Comparison of ENCODE assay signal across 14 cellular contexts in genomic region chr14:68391292-68392014, GRCh38.
A peak's percentile ranks its signal among the peaks of the same experiment; 100 is the strongest.
DNase-seq lines count a peak whose midpoint lies in the region; ATAC-seq and TF ChIP-seq lines count a peak whose summit lies in the region.
"Had no signal": no experiment of that assay in that cellular context is flagged by ENCODE, and none has a peak within 500 bp of the region (broad histone marks: within the 10 kb centered on the region; RNA-seq: fewer than 3 reads in every experiment).

No MANE protein-coding gene starts in this region.

- no peaks in the 10 kb centered on the region for H3K9me3 ChIP-seq in effector memory CD4-positive, alpha-beta T cell (ENCODE audit: control insufficient read depth, low read length)
- H3K9me3 ChIP-seq: HAP-1 had no signal

- no peak overlapping the region for H3K4me3 ChIP-seq in BJ (ENCODE audit: low read depth, low read length)
- H3K4me3 ChIP-seq in skin epidermis, result no peak overlapping the region
- no peak overlapping the region for H3K4me3 ChIP-seq in effector memory CD4-positive, alpha-beta T cell (ENCODE audit: insufficient read depth, low read depth, low read length, poor library complexity, severe bottlenecking)
- H3K4me3 ChIP-seq: HAP-1 had no signal

- H3K9me3 Mint-ChIP-seq in chondrocyte (ENCODE audit: low read depth), result peaks cover 3% of the 10 kb centered on the region
- H3K9me3 Mint-ChIP-seq: naive thymus-derived CD4-positive, alpha-beta T cell had no signal

- H3K36me3 Mint-ChIP-seq in chondrocyte (ENCODE audit: low read depth), result no peaks in the 10 kb centered on the region
- H3K36me3 Mint-ChIP-seq: activated CD8-positive, alpha-beta memory T cell treated with anti-CD3 and anti-CD28 coated beads, Interleukin-2, amount 10 ng/mL, durations not matched to agents 7 days and 5 days had no signal

- no peaks in the 10 kb centered on the region for H3K36me3 ChIP-seq in BJ (ENCODE audit: control insufficient read depth, insufficient read depth, low read length)
- H3K36me3 ChIP-seq in effector memory CD4-positive, alpha-beta T cell (ENCODE audit: control insufficient read depth, insufficient read depth, low read length), result no peaks in the 10 kb centered on the region
- H3K36me3 ChIP-seq: HAP-1 had no signal

- intact Hi-C loops in posterior cingulate gyrus (cut with DNase I), result no loop called here

- peaks cover 77% of the 10 kb centered on the region for H3K4me1 Mint-ChIP-seq in chondrocyte (ENCODE audit: low read depth)
- H3K4me1 Mint-ChIP-seq: activated CD8-positive, alpha-beta memory T cell treated with anti-CD3 and anti-CD28 coated beads, Interleukin-2, amount 10 ng/mL, durations not matched to agents 7 days and 5 days had no signal

- DNase-seq in BJ (ENCODE audit: low read depth) (peak; percentile 54), chondrocyte (ENCODE audit: low spot score) (no peak), hepatic stellate cell (ENCODE audit: low spot score) (peak; percentile 65), posterior cingulate gyrus (no peak), OCI-M2 (lab: John Stamatoyannopoulos, UW; ENCODE audit: unreplicated experiment) (no peak)
- DNase-seq in effector memory CD4-positive, alpha-beta T cell, result no peak
- DNase-seq: activated CD8-positive, alpha-beta memory T cell treated with anti-CD3 and anti-CD28 coated beads, Interleukin-2, amount 10 ng/mL, durations not matched to agents 7 days and 5 days; AML-193; central memory CD4-positive, alpha-beta T cell; Karpas-422; naive thymus-derived CD4-positive, alpha-beta T cell had no signal

- H3K4me1 ChIP-seq in effector memory CD4-positive, alpha-beta T cell (ENCODE audit: control insufficient read depth, insufficient read depth, low read length, poor library complexity, severe bottlenecking), result no peaks in the 10 kb centered on the region
- H3K4me1 ChIP-seq: HAP-1 had no signal

- CTCF ChIA-PET in BJ (lab: Yijun Ruan, JAX), result interaction anchor here (0.6 to 1.0 kb wide), 3 partner anchors 26 to 196 kb away, joined by 3 to 4 read pairs (median 3); no protein-coding TSS in a partner anchor

- H3K4me3 Mint-ChIP-seq in chondrocyte (ENCODE audit: unreplicated experiment), result no peak overlapping the region
- H3K4me3 Mint-ChIP-seq: activated CD8-positive, alpha-beta memory T cell treated with anti-CD3 and anti-CD28 coated beads, Interleukin-2, amount 10 ng/mL, durations not matched to agents 7 days and 5 days; naive thymus-derived CD4-positive, alpha-beta T cell had no signal

- TF ChIP-seq CTCF in BJ (IDR thresholded peaks at IDR 0.05; ENCODE audit: insufficient read depth, low read depth, low read length) (no peak), chondrocyte (IDR thresholded peaks at IDR 0.05) (no peak)

- H3K27me3 Mint-ChIP-seq in chondrocyte (ENCODE audit: low read depth), result no peaks in the 10 kb centered on the region
- H3K27me3 Mint-ChIP-seq: activated CD8-positive, alpha-beta memory T cell treated with anti-CD3 and anti-CD28 coated beads, Interleukin-2, amount 10 ng/mL, durations not matched to agents 7 days and 5 days; naive thymus-derived CD4-positive, alpha-beta T cell had no signal

- POLR2A ChIA-PET in BJ (lab: Charles Lee), result no interaction called here

- H3K27ac Mint-ChIP-seq in chondrocyte (ENCODE audit: unreplicated experiment), result peak overlapping the region; percentile 97
- H3K27ac Mint-ChIP-seq: activated CD8-positive, alpha-beta memory T cell treated with anti-CD3 and anti-CD28 coated beads, Interleukin-2, amount 10 ng/mL, durations not matched to agents 7 days and 5 days had no signal

- no peak for ATAC-seq in HG03342 (IDR thresholded peaks at IDR 0.05; ENCODE audit: unreplicated experiment)
- ATAC-seq: activated CD8-positive, alpha-beta memory T cell treated with anti-CD3 and anti-CD28 coated beads, Interleukin-2, amount 10 ng/mL, durations not matched to agents 7 days and 5 days had no signal

- no peaks in the 10 kb centered on the region for H3K27me3 ChIP-seq in BJ (ENCODE audit: control insufficient read depth, insufficient read depth, low read length)
- H3K27me3 ChIP-seq in effector memory CD4-positive, alpha-beta T cell (replicated peaks; ENCODE audit: control insufficient read depth, insufficient read depth, low read length, poor library complexity, severe bottlenecking), result no peaks in the 10 kb centered on the region

- H3K27ac ChIP-seq in skin epidermis, result peak overlapping the region in 18 of 21 experiments; percentile 10 to 83 (median 67)
- H3K27ac ChIP-seq in effector memory CD4-positive, alpha-beta T cell (ENCODE audit: insufficient read depth, low read length, poor library complexity, severe bottlenecking), result no peak overlapping the region

Comparison
In these comparisons a context has a peak if more than half of its experiments do, and no peak if none do; other contexts are left out.
1. DNase-seq: peak in BJ (single experiment) and hepatic stellate cell (single experiment); none in chondrocyte (single experiment), posterior cingulate gyrus (0 of 10), effector memory CD4-positive, alpha-beta T cell (0 of 3) and OCI-M2 (single experiment).